In the genomic region with DNA sequence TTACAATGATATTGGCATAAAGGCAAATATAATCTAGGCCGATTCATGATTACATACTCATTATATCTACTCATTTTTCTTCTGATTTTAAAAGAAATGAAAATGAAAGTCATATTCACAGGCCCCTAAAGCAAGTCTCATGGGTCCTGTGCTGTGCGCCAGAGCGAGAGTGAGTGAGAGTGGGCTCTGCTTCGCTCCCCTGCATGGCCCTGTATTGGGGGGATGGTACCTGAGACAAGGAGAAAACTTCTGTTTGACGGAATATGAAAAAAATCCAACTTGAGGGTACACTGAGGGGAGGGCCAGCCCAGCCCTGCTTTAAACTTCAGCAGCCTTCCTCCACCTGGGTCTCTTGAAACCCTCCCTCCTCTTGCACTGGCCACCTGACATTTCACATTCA, we compare ENCODE assay signal across 29 cellular contexts.
"Had no signal": no experiment of that assay in that cellular context is flagged by ENCODE, and none has a peak within 500 bp of the region (broad histone marks: within the 10 kb centered on the region; RNA-seq: fewer than 3 reads in every experiment).

No MANE protein-coding gene starts in this region.

- H3K9me3 ChIP-seq: gastrocnemius medialis, mucosa of descending colon, neutrophil, pancreas, prostate gland, testis, tibial artery, upper lobe of left lung, uterus had no signal

- H3K4me1 ChIP-seq: gastrocnemius medialis, pancreas, prostate gland, tibial artery, upper lobe of left lung, uterus had no signal

- H3K27ac Mint-ChIP-seq: memory B cell; mesothelial cell of epicardium; naive B cell; natural killer cell treated with Interleukin-12 subunit alpha and Interleukin-12 subunit beta and Interleukin-15 and Interleukin-18, amount 100 ng/mL, for 72 hours had no signal

- H3K4me2 ChIP-seq: smooth muscle cell had no signal

- H3K4me1 Mint-ChIP-seq: memory B cell, naive B cell had no signal

- ATAC-seq: esophagus mucosa; gastrocnemius medialis; left lobe of liver; mucosa of descending colon; natural killer cell treated with Interleukin-12 subunit alpha and Interleukin-12 subunit beta and Interleukin-15 and Interleukin-18, amount 100 ng/mL, for 72 hours; pancreas; right cardiac atrium had no signal

- H3K36me3 ChIP-seq: gastrocnemius medialis, neutrophil, pancreas, prostate gland, tibial artery, upper lobe of left lung, uterus had no signal

- H3K4me3 Mint-ChIP-seq: memory B cell; mesothelial cell of epicardium; naive B cell; natural killer cell treated with Interleukin-12 subunit alpha and Interleukin-12 subunit beta and Interleukin-15 and Interleukin-18, amount 100 ng/mL, for 72 hours; neural crest cell had no signal

- H3K9me3 Mint-ChIP-seq: memory B cell; mesothelial cell of epicardium; natural killer cell treated with Interleukin-12 subunit alpha and Interleukin-12 subunit beta and Interleukin-15 and Interleukin-18, amount 100 ng/mL, for 72 hours; neural crest cell had no signal

- H3K27ac ChIP-seq: epithelial cell of prostate, gastrocnemius medialis, neutrophil, pancreas, prostate gland, testis, tibial artery, upper lobe of left lung, uterus had no signal

- DNase-seq: cortex of kidney; foreskin fibroblast; gastrocnemius medialis; mucosa of descending colon; naive B cell; pancreas; right cardiac atrium; stimulated activated CD4-positive, alpha-beta T cell treated with anti-CD3 and anti-CD28 coated beads, Interleukin-12 subunit alpha, Interleukin-12 subunit beta, amount 100 ng/mL, for 4 hours; stimulated activated CD4-positive, alpha-beta T cell treated with anti-CD3 and anti-CD28 coated beads, Interleukin-1b, Interleukin-23, amount 100 ng/mL, for 48 hours; stimulated activated CD4-positive, alpha-beta T cell treated with anti-CD3 and anti-CD28 coated beads, Interleukin-4, amount 100 ng/mL, for 1 hour; stimulated activated CD8-positive, alpha-beta memory T cell treated with anti-CD3 and anti-CD28 coated beads, Interleukin-4, amount 100 ng/mL, for 48 hours; stimulated activated naive CD4-positive, alpha-beta T cell treated with Interleukin-2 at 50 U/mL for 16 hours; substantia nigra; testis; upper lobe of left lung; uterus had no signal

- H3K27me3 ChIP-seq: gastrocnemius medialis, neutrophil, pancreas, testis, tibial artery, upper lobe of left lung, uterus had no signal

- H3K36me3 Mint-ChIP-seq: memory B cell; mesothelial cell of epicardium; naive B cell; natural killer cell treated with Interleukin-12 subunit alpha and Interleukin-12 subunit beta and Interleukin-15 and Interleukin-18, amount 100 ng/mL, for 72 hours had no signal

- H3K4me3 ChIP-seq: gastrocnemius medialis, lung, mucosa of descending colon, pancreas, prostate gland, smooth muscle cell, testis, tibial artery, upper lobe of left lung, uterus had no signal

- FAIRE-seq: keratinocyte, pancreas had no signal
